ENCODE assay signal across 9 cellular contexts in genomic region chr4:39456946-39457763, GRCh38. TPM values are rescaled to one million over a fixed set of nuclear protein-coding genes. Genes with fewer than 3 reads are reported as not detected.
A peak's percentile ranks its signal among the peaks of the same experiment; 100 is the strongest.
DNase-seq lines count a peak whose midpoint lies in the region; ATAC-seq and TF ChIP-seq lines count a peak whose summit lies in the region.
"Had no signal": no experiment of that assay in that cellular context is flagged by ENCODE, and none has a peak within 500 bp of the region (broad histone marks: within the 10 kb centered on the region; RNA-seq: fewer than 3 reads in every experiment).

No MANE protein-coding gene starts in this region.

- peaks cover 15% of the 10 kb centered on the region for H3K4me1 Mint-ChIP-seq in dendritic cell treated with granulocyte-macrophage colony-stimulating factor and Interleukin-4, amounts not matched to agents 40 ng/mL and 50 ng/mL, for 4 days (ENCODE audit: low read depth)
- H3K4me1 Mint-ChIP-seq in nephron progenitor cell, result peaks cover 34% of the 10 kb centered on the region

- peak overlapping the region; percentile 93 to 99 (median 96); a peak in 21 of 22 replicates for H3K27ac ChIP-seq in BLaER1 treated with 17β-estradiol and CSF1 and Interleukin-3, amounts not matched to agents 10 nM and 100 nM
- H3K27ac ChIP-seq in RWPE1, result no peak overlapping the region

- no peaks in the 10 kb centered on the region for H3K27me3 ChIP-seq in BLaER1 treated with 17β-estradiol and CSF1 and Interleukin-3, amounts not matched to agents 10 nM and 100 nM
- H3K27me3 ChIP-seq in Loucy (ENCODE audit: insufficient read depth, low read length, poor library complexity, severe bottlenecking), result peaks cover 9% of the 10 kb centered on the region

- no peak overlapping the region for H2AFZ ChIP-seq in Loucy (ENCODE audit: low read length)

- H4K20me1 ChIP-seq in BLaER1 treated with 17β-estradiol and CSF1 and Interleukin-3, amounts not matched to agents 10 nM and 100 nM, result peaks cover 58 to 63% (median 60%) of the 10 kb centered on the region in 11 experiments
- peaks cover 64% of the 10 kb centered on the region for H4K20me1 ChIP-seq in Loucy (ENCODE audit: insufficient read depth, low read length, poor library complexity, severe bottlenecking)

- peak overlapping the region; percentile 94 to 99 (median 97) for H3K9ac ChIP-seq in BLaER1 treated with 17β-estradiol and CSF1 and Interleukin-3, amounts not matched to agents 10 nM and 100 nM
- H3K9ac ChIP-seq in Loucy (ENCODE audit: low read depth, low read length, poor library complexity, severe bottlenecking), result peak overlapping the region; percentile 95

- TF ChIP-seq CTCF in Loucy (conservative IDR thresholded peaks at IDR 0.05; ENCODE audit: low read length) (no peak), nephron progenitor cell (IDR thresholded peaks at IDR 0.05) (no peak), RWPE1 (conservative IDR thresholded peaks at IDR 0.05; ENCODE audit: low read depth) (no peak)

- H3K4me3 Mint-ChIP-seq in dendritic cell treated with granulocyte-macrophage colony-stimulating factor and Interleukin-4, amounts not matched to agents 40 ng/mL and 50 ng/mL, for 4 days, result peak overlapping the region; percentile 94
- H3K4me3 Mint-ChIP-seq in nephron progenitor cell, result peak overlapping the region; percentile 98

- intact Hi-C loops in dendritic cell treated with granulocyte-macrophage colony-stimulating factor and Interleukin-4, amounts not matched to agents 40 ng/mL and 50 ng/mL, for 4 days (cut with micrococcal nuclease), result loop anchor here (5.0 kb wide), 2 partner anchors 70 to 180 kb away; partner anchors contain the start of genes SMIM14 and UGDH

- CTCF ChIA-PET in RWPE1 (lab: Yijun Ruan, JAX), result interaction anchor here (0.6 kb wide), 1 partner anchor 1297 kb away, joined by 3 read pairs; no protein-coding TSS in a partner anchor

- no peaks in the 10 kb centered on the region for H3K9me3 Mint-ChIP-seq in dendritic cell treated with granulocyte-macrophage colony-stimulating factor and Interleukin-4, amounts not matched to agents 40 ng/mL and 50 ng/mL, for 4 days
- no peaks in the 10 kb centered on the region for H3K9me3 Mint-ChIP-seq in nephron progenitor cell

- H3K36me3 Mint-ChIP-seq in dendritic cell treated with granulocyte-macrophage colony-stimulating factor and Interleukin-4, amounts not matched to agents 40 ng/mL and 50 ng/mL, for 4 days (ENCODE audit: low read depth), result peaks cover 74% of the 10 kb centered on the region
- H3K36me3 Mint-ChIP-seq in nephron progenitor cell (ENCODE audit: low read depth), result peaks cover 72% of the 10 kb centered on the region

- peak overlapping the region; percentile 75 to 87 (median 84) for H3K4me3 ChIP-seq in BLaER1 treated with 17β-estradiol and CSF1 and Interleukin-3, amounts not matched to agents 10 nM and 100 nM
- H3K4me3 ChIP-seq in Loucy (ENCODE audit: low read length, poor library complexity, severe bottlenecking), result peak overlapping the region; percentile 88

- DNase-seq in nephron progenitor cell (no peak), left lobe of liver (ENCODE audit: low spot score) (no peak), D341Med (ENCODE audit: low spot score) (no peak), RWPE1 (ENCODE audit: low spot score) (no peak)
- no peak for DNase-seq in NK-92 treated with Interleukin-12 subunit alpha and Interleukin-12 subunit beta, amount 100 ng/mL, for 24 hours (lab: John Stamatoyannopoulos, UW)
- DNase-seq: NCI-H1930 had no signal

- H3K27me3 Mint-ChIP-seq in dendritic cell treated with granulocyte-macrophage colony-stimulating factor and Interleukin-4, amounts not matched to agents 40 ng/mL and 50 ng/mL, for 4 days, result no peaks in the 10 kb centered on the region
- peaks cover 4% of the 10 kb centered on the region for H3K27me3 Mint-ChIP-seq in nephron progenitor cell (ENCODE audit: low read depth, poor library complexity)

- peak overlapping the region; percentile 78 to 98 (median 94) for H3K4me2 ChIP-seq in BLaER1 treated with 17β-estradiol and CSF1 and Interleukin-3, amounts not matched to agents 10 nM and 100 nM
- peak overlapping the region; percentile 100 for H3K4me2 ChIP-seq in Loucy (ENCODE audit: low read depth, low read length, poor library complexity, severe bottlenecking)

- H3K27ac Mint-ChIP-seq in dendritic cell treated with granulocyte-macrophage colony-stimulating factor and Interleukin-4, amounts not matched to agents 40 ng/mL and 50 ng/mL, for 4 days, result peak overlapping the region; percentile 99
- peak overlapping the region; percentile 18 for H3K27ac Mint-ChIP-seq in nephron progenitor cell

- H3K9me2 ChIP-seq in Loucy (replicated peaks; ENCODE audit: low read depth, low read length), result no peaks in the 10 kb centered on the region

- POLR2A ChIA-PET in RWPE1 (lab: Yijun Ruan, JAX; ENCODE audit: low non-redundant PET), result interaction anchor here (0.6 kb wide), 1 partner anchor 59 kb away, joined by 3 read pairs; no protein-coding TSS in a partner anchor

- no peaks in the 10 kb centered on the region for H3K9me3 ChIP-seq in BLaER1 treated with 17β-estradiol and CSF1 and Interleukin-3, amounts not matched to agents 10 nM and 100 nM (replicated peaks in 1 of 11)
- H3K9me3 ChIP-seq in Loucy (ENCODE audit: insufficient read depth, low read depth, low read length), result no peaks in the 10 kb centered on the region

- no peak for ATAC-seq in left lobe of liver

- H3F3A ChIP-seq in Loucy (ENCODE audit: low read depth), result no peaks in the 10 kb centered on the region; the same call in 1 of the 2 replicates

- peaks cover 85% of the 10 kb centered on the region for H3K79me2 ChIP-seq in Loucy (ENCODE audit: insufficient read depth, low read length)

- peaks cover 58 to 73% (median 67%) of the 10 kb centered on the region in 11 experiments for H3K36me3 ChIP-seq in BLaER1 treated with 17β-estradiol and CSF1 and Interleukin-3, amounts not matched to agents 10 nM and 100 nM
- peaks cover 50% of the 10 kb centered on the region for H3K36me3 ChIP-seq in Loucy (ENCODE audit: insufficient read depth, low read length)

- peaks cover 17 to 41% (median 35%) of the 10 kb centered on the region in 10 experiments for H3K4me1 ChIP-seq in BLaER1 treated with 17β-estradiol and CSF1 and Interleukin-3, amounts not matched to agents 10 nM and 100 nM
- H3K4me1 ChIP-seq in Loucy (ENCODE audit: insufficient read depth, low read length, poor library complexity, severe bottlenecking), result peaks cover 28% of the 10 kb centered on the region

RNA-seq across cellular contexts. Expression of gene RPL9, which starts 1.6 kb away (rescaled TPM):
- 364 TPM for total RNA-seq in left lobe of liver

RNA-seq across cellular contexts. Expression of gene LIAS, which starts 1.7 kb away (rescaled TPM):
- 13.7 TPM for total RNA-seq in left lobe of liver

RNA-seq across cellular contexts. Expression of gene KLB, which starts 50.4 kb away (rescaled TPM):
- 22.0 TPM for total RNA-seq in left lobe of liver
